1 cellular context compared by ENCODE assay signal in the genomic region with DNA sequence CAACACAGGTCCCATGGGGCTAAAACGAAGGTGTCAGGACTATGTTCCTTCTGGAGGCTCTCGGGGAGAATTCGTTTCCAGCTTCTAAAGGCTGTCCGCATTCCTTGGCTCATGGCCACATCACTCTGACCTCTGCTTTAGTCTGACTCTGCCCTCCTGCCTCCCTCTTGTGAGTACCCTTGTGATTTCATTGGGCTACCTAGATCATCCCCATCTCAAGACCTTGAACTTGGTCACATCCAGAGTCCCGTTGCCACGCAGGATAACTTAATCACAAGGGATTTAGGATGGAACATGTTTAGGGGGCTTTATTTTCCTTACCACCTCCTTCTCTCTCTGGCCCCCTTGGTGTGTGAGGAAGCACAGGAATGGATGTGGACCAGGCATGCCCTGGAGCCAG.
TF ChIP-seq lines count a peak whose summit lies in the region.

No MANE protein-coding gene starts in this region.

TF ChIP-seq in WTC11, 78 proteins besides CTCF, POLR2A, EP300 and RAD21 (continued from another document):
- TF ChIP-seq, protein P1, sequence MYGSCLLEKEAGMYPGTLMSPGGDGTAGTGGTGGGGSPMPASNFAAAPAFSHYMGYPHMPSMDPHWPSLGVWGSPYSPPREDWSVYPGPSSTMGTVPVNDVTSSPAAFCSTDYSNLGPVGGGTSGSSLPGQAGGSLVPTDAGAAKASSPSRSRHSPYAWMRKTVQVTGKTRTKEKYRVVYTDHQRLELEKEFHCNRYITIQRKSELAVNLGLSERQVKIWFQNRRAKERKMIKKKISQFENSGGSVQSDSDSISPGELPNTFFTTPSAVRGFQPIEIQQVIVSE (CRISPR knock-in tag; IDR thresholded peaks at IDR 0.05; ENCODE audit: borderline replicate concordance), result no peak
- no peak for TF ChIP-seq ZNF671 (CRISPR knock-in tag; IDR thresholded peaks at IDR 0.05)
- TF ChIP-seq FOXK1 (CRISPR knock-in tag; IDR thresholded peaks at IDR 0.05), result no peak
- no peak for TF ChIP-seq ZNF263 (CRISPR knock-in tag; IDR thresholded peaks at IDR 0.05; ENCODE audit: low read depth)
- TF ChIP-seq, protein P2, sequence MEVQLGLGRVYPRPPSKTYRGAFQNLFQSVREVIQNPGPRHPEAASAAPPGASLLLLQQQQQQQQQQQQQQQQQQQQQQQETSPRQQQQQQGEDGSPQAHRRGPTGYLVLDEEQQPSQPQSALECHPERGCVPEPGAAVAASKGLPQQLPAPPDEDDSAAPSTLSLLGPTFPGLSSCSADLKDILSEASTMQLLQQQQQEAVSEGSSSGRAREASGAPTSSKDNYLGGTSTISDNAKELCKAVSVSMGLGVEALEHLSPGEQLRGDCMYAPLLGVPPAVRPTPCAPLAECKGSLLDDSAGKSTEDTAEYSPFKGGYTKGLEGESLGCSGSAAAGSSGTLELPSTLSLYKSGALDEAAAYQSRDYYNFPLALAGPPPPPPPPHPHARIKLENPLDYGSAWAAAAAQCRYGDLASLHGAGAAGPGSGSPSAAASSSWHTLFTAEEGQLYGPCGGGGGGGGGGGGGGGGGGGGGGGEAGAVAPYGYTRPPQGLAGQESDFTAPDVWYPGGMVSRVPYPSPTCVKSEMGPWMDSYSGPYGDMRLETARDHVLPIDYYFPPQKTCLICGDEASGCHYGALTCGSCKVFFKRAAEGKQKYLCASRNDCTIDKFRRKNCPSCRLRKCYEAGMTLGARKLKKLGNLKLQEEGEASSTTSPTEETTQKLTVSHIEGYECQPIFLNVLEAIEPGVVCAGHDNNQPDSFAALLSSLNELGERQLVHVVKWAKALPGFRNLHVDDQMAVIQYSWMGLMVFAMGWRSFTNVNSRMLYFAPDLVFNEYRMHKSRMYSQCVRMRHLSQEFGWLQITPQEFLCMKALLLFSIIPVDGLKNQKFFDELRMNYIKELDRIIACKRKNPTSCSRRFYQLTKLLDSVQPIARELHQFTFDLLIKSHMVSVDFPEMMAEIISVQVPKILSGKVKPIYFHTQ (CRISPR knock-in tag; IDR thresholded peaks at IDR 0.05), result no peak
- TF ChIP-seq, protein P3, sequence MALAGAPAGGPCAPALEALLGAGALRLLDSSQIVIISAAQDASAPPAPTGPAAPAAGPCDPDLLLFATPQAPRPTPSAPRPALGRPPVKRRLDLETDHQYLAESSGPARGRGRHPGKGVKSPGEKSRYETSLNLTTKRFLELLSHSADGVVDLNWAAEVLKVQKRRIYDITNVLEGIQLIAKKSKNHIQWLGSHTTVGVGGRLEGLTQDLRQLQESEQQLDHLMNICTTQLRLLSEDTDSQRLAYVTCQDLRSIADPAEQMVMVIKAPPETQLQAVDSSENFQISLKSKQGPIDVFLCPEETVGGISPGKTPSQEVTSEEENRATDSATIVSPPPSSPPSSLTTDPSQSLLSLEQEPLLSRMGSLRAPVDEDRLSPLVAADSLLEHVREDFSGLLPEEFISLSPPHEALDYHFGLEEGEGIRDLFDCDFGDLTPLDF (CRISPR knock-in tag; IDR thresholded peaks at IDR 0.05), result no peak
- TF ChIP-seq CBFB (CRISPR knock-in tag; IDR thresholded peaks at IDR 0.05; ENCODE audit: low read depth), result no peak
- TF ChIP-seq TEAD1 (CRISPR knock-in tag; IDR thresholded peaks at IDR 0.05), result no peak
- TF ChIP-seq, protein P4, sequence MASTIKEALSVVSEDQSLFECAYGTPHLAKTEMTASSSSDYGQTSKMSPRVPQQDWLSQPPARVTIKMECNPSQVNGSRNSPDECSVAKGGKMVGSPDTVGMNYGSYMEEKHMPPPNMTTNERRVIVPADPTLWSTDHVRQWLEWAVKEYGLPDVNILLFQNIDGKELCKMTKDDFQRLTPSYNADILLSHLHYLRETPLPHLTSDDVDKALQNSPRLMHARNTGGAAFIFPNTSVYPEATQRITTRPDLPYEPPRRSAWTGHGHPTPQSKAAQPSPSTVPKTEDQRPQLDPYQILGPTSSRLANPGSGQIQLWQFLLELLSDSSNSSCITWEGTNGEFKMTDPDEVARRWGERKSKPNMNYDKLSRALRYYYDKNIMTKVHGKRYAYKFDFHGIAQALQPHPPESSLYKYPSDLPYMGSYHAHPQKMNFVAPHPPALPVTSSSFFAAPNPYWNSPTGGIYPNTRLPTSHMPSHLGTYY (CRISPR knock-in tag; IDR thresholded peaks at IDR 0.05), result no peak
- no peak for TF ChIP-seq NR2C2 (CRISPR knock-in tag; IDR thresholded peaks at IDR 0.05)
- TF ChIP-seq, protein P5, sequence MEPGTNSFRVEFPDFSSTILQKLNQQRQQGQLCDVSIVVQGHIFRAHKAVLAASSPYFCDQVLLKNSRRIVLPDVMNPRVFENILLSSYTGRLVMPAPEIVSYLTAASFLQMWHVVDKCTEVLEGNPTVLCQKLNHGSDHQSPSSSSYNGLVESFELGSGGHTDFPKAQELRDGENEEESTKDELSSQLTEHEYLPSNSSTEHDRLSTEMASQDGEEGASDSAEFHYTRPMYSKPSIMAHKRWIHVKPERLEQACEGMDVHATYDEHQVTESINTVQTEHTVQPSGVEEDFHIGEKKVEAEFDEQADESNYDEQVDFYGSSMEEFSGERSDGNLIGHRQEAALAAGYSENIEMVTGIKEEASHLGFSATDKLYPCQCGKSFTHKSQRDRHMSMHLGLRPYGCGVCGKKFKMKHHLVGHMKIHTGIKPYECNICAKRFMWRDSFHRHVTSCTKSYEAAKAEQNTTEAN (CRISPR knock-in tag; IDR thresholded peaks at IDR 0.05), result no peak
- TF ChIP-seq, protein P6, sequence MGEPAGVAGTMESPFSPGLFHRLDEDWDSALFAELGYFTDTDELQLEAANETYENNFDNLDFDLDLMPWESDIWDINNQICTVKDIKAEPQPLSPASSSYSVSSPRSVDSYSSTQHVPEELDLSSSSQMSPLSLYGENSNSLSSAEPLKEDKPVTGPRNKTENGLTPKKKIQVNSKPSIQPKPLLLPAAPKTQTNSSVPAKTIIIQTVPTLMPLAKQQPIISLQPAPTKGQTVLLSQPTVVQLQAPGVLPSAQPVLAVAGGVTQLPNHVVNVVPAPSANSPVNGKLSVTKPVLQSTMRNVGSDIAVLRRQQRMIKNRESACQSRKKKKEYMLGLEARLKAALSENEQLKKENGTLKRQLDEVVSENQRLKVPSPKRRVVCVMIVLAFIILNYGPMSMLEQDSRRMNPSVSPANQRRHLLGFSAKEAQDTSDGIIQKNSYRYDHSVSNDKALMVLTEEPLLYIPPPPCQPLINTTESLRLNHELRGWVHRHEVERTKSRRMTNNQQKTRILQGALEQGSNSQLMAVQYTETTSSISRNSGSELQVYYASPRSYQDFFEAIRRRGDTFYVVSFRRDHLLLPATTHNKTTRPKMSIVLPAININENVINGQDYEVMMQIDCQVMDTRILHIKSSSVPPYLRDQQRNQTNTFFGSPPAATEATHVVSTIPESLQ (CRISPR knock-in tag; IDR thresholded peaks at IDR 0.05), result no peak
